Comparison of ENCODE assay signal across 9 cellular contexts in the genomic region with DNA sequence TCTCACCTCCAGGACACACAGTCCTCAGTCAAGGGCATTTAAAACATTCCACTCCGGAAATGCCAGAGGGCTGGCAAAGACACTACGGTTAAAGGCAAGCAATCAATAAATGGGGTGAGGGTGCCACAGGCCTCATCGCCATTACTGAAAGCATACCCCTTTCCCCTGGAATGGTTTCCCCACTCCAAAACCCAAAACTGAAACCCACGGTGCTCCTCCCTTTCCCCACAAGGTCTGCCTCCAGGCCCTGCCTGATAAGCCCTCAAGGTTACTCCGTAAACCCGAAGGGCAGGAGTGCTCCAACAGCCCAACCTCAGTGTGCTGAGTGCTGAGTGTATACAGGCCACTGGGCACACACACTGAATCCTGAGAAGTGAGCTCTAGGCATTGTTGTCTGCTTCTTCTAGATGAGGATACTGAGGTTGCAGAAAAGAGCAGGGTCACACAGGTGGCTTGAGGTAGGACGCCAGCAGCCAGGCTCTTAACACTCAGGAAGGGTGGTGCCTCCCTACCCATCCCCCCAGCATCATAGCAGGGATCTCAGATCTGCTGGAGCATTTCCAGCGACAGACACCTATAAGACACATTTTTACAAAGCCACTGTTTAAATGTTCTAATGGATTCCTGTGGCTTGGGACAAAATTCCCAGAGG. TPM values are rescaled to one million over a fixed set of nuclear protein-coding genes. Genes with fewer than 3 reads are reported as not detected.
DNase-seq lines count a peak whose midpoint lies in the region; ATAC-seq and TF ChIP-seq lines count a peak whose summit lies in the region.
"Had no signal": no experiment of that assay in that cellular context is flagged by ENCODE, and none has a peak within 500 bp of the region (broad histone marks: within the 10 kb centered on the region; RNA-seq: fewer than 3 reads in every experiment).

No MANE protein-coding gene starts in this region.

- H3K4me1 ChIP-seq in parathyroid adenoma = peaks cover 24% of the 10 kb centered on the region

- H3K4me3 ChIP-seq in parathyroid adenoma (ENCODE audit: low read depth, low read length) = no peak overlapping the region

- intact Hi-C loops in sciatic nerve (cut with DNase I) = no loop called here

- no peak for TF ChIP-seq POLR2A in erythroblast (IDR thresholded peaks at IDR 0.05; ENCODE audit: low read length)

- no peak for TF ChIP-seq CTCF in parathyroid adenoma (IDR thresholded peaks at IDR 0.05)

- H3K4me2 ChIP-seq in parathyroid adenoma (ENCODE audit: low read length) = no peak overlapping the region

- H3K9ac ChIP-seq in parathyroid adenoma = no peak overlapping the region

- ATAC-seq in GM18517 (IDR thresholded peaks at IDR 0.05; ENCODE audit: unreplicated experiment) (peak; percentile 3), sciatic nerve (no peak), GM19023 (IDR thresholded peaks at IDR 0.05; ENCODE audit: unreplicated experiment) (no peak), HG03469 (IDR thresholded peaks at IDR 0.05; ENCODE audit: unreplicated experiment) (no peak)

- H3K79me2 ChIP-seq in parathyroid adenoma = peaks cover 2% of the 10 kb centered on the region

- H3K9me3 ChIP-seq in parathyroid adenoma (ENCODE audit: control insufficient read depth, low read length) = no peaks in the 10 kb centered on the region

- peak; percentile 6 for DNase-seq in LoVo (ENCODE audit: low spot score)
- peak; percentile 83 to 88 for DNase-seq in erythroblast (lab: John Stamatoyannopoulos, UW)
- no peak for DNase-seq in sciatic nerve (ENCODE audit: low spot score)
- no peak for DNase-seq in DMS 273 (lab: John Stamatoyannopoulos, UW; ENCODE audit: unreplicated experiment)
- DNase-seq: NCI-H2107 had no signal

- peak overlapping the region; percentile 75 for H3K27ac ChIP-seq in parathyroid adenoma

- H3K36me3 ChIP-seq in parathyroid adenoma (ENCODE audit: control insufficient read depth, insufficient read depth, low read length) = no peaks in the 10 kb centered on the region

- peak overlapping the region; percentile 42 for H2AFZ ChIP-seq in parathyroid adenoma

- H3K27me3 ChIP-seq in parathyroid adenoma (ENCODE audit: control insufficient read depth, insufficient read depth, low read length) = no peaks in the 10 kb centered on the region

RNA-seq across cellular contexts. Expression of gene SSBP3, which starts 29.0 kb away (rescaled TPM):
- total RNA-seq in sciatic nerve = 104 TPM

Comparison
In these comparisons a context has a peak if more than half of its experiments do, and no peak if none do; other contexts are left out.
1. DNase-seq: peak in LoVo (single experiment) and erythroblast (2 of 2); none in sciatic nerve (single experiment) and DMS 273 (single experiment).